ENCODE assay signal across 26 cellular contexts in the genomic region with DNA sequence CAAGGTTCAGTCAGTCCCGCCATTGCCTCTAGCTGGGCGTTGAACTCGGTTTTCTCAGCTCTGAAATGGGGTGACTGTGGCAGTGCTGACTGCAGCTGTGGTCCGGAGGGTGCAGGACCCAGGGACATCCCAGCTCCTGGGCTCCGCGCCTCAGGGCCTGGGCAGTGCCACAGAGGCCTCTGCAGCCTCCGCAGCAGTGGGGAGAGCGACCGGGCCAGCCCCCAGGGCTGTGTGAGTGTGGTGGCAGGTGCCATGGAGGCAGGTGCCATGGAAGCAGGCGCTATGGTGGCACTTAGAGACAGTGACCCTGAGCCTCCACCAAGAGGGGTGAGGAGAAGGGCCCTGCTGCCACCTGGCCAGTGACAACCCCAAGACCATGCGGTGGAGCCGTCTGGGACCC. TPM values are rescaled to one million over a fixed set of nuclear protein-coding genes. Genes with fewer than 3 reads are reported as not detected.
"Had no signal": no experiment of that assay in that cellular context is flagged by ENCODE, and none has a peak within 500 bp of the region (broad histone marks: within the 10 kb centered on the region; RNA-seq: fewer than 3 reads in every experiment).

No MANE protein-coding gene starts in this region.

- H3K4me3 ChIP-seq: neural progenitor cell, pancreas, prostate gland, right atrium auricular region, sigmoid colon, stomach, thoracic aorta, thyroid gland, tibial nerve, upper lobe of left lung, vagina had no signal

- H2AFZ ChIP-seq: neural progenitor cell had no signal

- H3K9me3 ChIP-seq: neutrophil, pancreas, prostate gland, right atrium auricular region, sigmoid colon, stomach, thoracic aorta, thyroid gland, tibial nerve, upper lobe of left lung, vagina had no signal

- H3K9ac ChIP-seq: neural progenitor cell had no signal

- H3K27ac ChIP-seq: neural progenitor cell, neutrophil, pancreas, prostate gland, right atrium auricular region, sigmoid colon, stomach, thoracic aorta, thyroid gland, tibial nerve, upper lobe of left lung, vagina had no signal

- H3K4me2 ChIP-seq: neural progenitor cell had no signal

- H3K36me3 ChIP-seq: neural progenitor cell, neutrophil, pancreas, prostate gland, right atrium auricular region, sigmoid colon, stomach, thoracic aorta, thyroid gland, tibial nerve, upper lobe of left lung, vagina had no signal

- DNase-seq: natural killer cell; nucleus accumbens; pancreas; retina; sigmoid colon; small intestine; stimulated activated CD4-positive, alpha-beta T cell treated with anti-CD3 and anti-CD28 coated beads, Interleukin-15, amount 100 ng/mL, for 24 hours; stimulated activated CD4-positive, alpha-beta T cell treated with anti-CD3 and anti-CD28 coated beads, Interleukin-2, amount 100 ng/mL, for 24 hours; stimulated activated CD4-positive, alpha-beta T cell treated with anti-CD3 and anti-CD28 coated beads, Interleukin-2, amount 100 ng/mL, for 48 hours; stimulated activated CD4-positive, alpha-beta T cell treated with anti-CD3 and anti-CD28 coated beads, Interleukin-4, amount 100 ng/mL, for 24 hours; stimulated activated naive B cell treated with anti-CD40 and anti-IgM and Interleukin-4, amounts not matched to agents 10 μg/mL and 1 μg/mL and 100 μg/mL, for 72 hours; stimulated activated naive CD4-positive, alpha-beta T cell treated with Interleukin-2 at 50 U/mL for 16 hours; stomach; thyroid gland; trophoblast cell had no signal

- ATAC-seq: natural killer cell; pancreas; stimulated activated effector memory CD8-positive, alpha-beta T cell treated with anti-CD3 and anti-CD28 coated beads, Interleukin-12 subunit alpha, Interleukin-12 subunit beta, amount 100 ng/mL, for 72 hours; stimulated activated naive B cell treated with anti-CD40 and anti-IgM and Interleukin-4, amounts not matched to agents 10 μg/mL and 1 μg/mL and 100 μg/mL, for 72 hours had no signal

- H3K27me3 ChIP-seq: neural progenitor cell, neutrophil, pancreas, right atrium auricular region, sigmoid colon, thyroid gland, upper lobe of left lung, vagina had no signal

- H3K4me1 ChIP-seq: neural progenitor cell, pancreas, prostate gland, right atrium auricular region, sigmoid colon, stomach, thyroid gland, upper lobe of left lung, vagina had no signal

- FAIRE-seq: pancreas, small intestine, urothelium cell line had no signal

RNA-seq across cellular contexts. Expression of gene ZNF469, which starts 30.9 kb away (rescaled TPM):
- polyA plus RNA-seq: neural cell had no signal
